10 cellular contexts compared by ENCODE assay signal in the genomic region with DNA sequence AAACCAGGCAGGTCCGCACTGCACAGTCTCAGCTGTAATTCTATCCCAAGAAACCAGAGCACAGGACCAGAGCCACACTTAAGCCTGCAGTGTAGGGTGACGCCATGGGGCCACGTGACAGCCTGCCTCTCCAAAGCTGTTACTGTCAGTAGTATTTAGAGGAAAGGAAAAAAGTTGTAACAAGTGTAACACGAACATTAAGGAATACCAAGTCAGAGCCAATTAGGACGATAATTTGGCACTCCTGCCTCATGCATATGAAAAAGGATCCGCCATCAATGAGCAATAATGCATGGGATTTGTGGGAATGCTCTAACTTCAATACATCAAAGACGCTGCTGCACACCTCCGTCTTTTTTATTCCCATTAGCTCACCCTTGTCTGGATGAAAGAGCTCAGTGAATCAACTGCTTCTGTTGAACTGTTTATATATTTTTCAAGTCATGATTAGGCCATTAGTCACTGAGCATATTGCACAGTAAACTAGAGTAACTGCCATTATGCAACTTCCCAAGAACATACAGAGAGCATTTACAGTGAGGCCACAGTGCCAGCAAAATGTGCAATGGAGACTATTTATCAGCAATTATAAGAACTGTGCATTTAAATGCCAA.
DNase-seq lines count a peak whose midpoint lies in the region; ATAC-seq and TF ChIP-seq lines count a peak whose summit lies in the region.
"Had no signal": no experiment of that assay in that cellular context is flagged by ENCODE, and none has a peak within 500 bp of the region (broad histone marks: within the 10 kb centered on the region; RNA-seq: fewer than 3 reads in every experiment).

No MANE protein-coding gene starts in this region.

- TF ChIP-seq CTCF in HL-60 (IDR thresholded peaks at IDR 0.05; ENCODE audit: insufficient read depth, low read length) (no peak), WTC11 (IDR thresholded peaks at IDR 0.05) (no peak), kidney epithelial cell (IDR thresholded peaks at IDR 0.05; ENCODE audit: insufficient read depth, low read length, poor library complexity, severe bottlenecking) (no peak)

- H3K4me3 ChIP-seq in HL-60 (replicated peaks; ENCODE audit: insufficient read depth, low read length) (no peak overlapping the region), kidney epithelial cell (ENCODE audit: low read depth, low read length) (no peak overlapping the region)
- H3K4me3 ChIP-seq: GM23338 had no signal

- H3K4me1 Mint-ChIP-seq in WTC11: peaks cover 5% of the 10 kb centered on the region
- peaks cover 12% of the 10 kb centered on the region for H3K4me1 Mint-ChIP-seq in activated naive CD4-positive, alpha-beta T cell treated with anti-CD3 and anti-CD28 coated beads, Interleukin-2, amount 10 ng/mL, durations not matched to agents 7 days and 5 days

- H3K27ac ChIP-seq in HL-60 (replicated peaks): peak overlapping the region; percentile 67

- CTCF ChIA-PET in WTC11 (lab: Charles Lee): interaction anchor here (1.4 kb wide), 1 partner anchor 82 kb away, joined by 5 read pairs; no protein-coding TSS in a partner anchor
- CTCF ChIA-PET in activated naive CD4-positive, alpha-beta T cell treated with anti-CD3 and anti-CD28 coated beads, Interleukin-2, amount 10 ng/mL, durations not matched to agents 7 days and 5 days (lab: Charles Lee): interaction anchor here (1.1 to 1.2 kb wide), 2 partner anchors 17 to 30 kb away, joined by 3 to 5 read pairs; no protein-coding TSS in a partner anchor

- no peaks in the 10 kb centered on the region for H3K9me3 Mint-ChIP-seq in WTC11
- no peaks in the 10 kb centered on the region for H3K9me3 Mint-ChIP-seq in activated naive CD4-positive, alpha-beta T cell treated with anti-CD3 and anti-CD28 coated beads, Interleukin-2, amount 10 ng/mL, durations not matched to agents 7 days and 5 days
- H3K9me3 Mint-ChIP-seq: GM23338 had no signal

- no peaks in the 10 kb centered on the region for H3K36me3 Mint-ChIP-seq in WTC11
- H3K36me3 Mint-ChIP-seq in activated naive CD4-positive, alpha-beta T cell treated with anti-CD3 and anti-CD28 coated beads, Interleukin-2, amount 10 ng/mL, durations not matched to agents 7 days and 5 days: peaks cover 8% of the 10 kb centered on the region

- peak; percentile 72 for DNase-seq in ACHN
- peak; percentile 67 to 81 for DNase-seq in HL-60 (ENCODE audit: low read depth in 1 of 2, low spot score in 1 of 2)
- DNase-seq in WTC11 (ENCODE audit: low spot score): no peak
- DNase-seq in kidney epithelial cell (ENCODE audit: low read depth): peak; percentile 87
- DNase-seq in activated naive CD4-positive, alpha-beta T cell treated with anti-CD3 and anti-CD28 coated beads, Interleukin-2, amount 10 ng/mL, durations not matched to agents 7 days and 5 days: no peak
- no peak for DNase-seq in T-helper 1 cell
- DNase-seq: NCI-H2029 treated with DMSO at 0.1 percent for 48 hours had no signal

- no peak overlapping the region for H3K4me3 Mint-ChIP-seq in WTC11
- H3K4me3 Mint-ChIP-seq in activated naive CD4-positive, alpha-beta T cell treated with anti-CD3 and anti-CD28 coated beads, Interleukin-2, amount 10 ng/mL, durations not matched to agents 7 days and 5 days: no peak overlapping the region
- H3K4me3 Mint-ChIP-seq: GM23338 had no signal

- in situ Hi-C loops in ACHN (cut with HindIII; ENCODE audit: low pct_ligation_motif_present, low pct_unique_long_range_greater_than_20kb, low sequenced_read_pairs): no loop called here

- no peak for ATAC-seq in WTC11
- ATAC-seq in HG03439 (IDR thresholded peaks at IDR 0.05; ENCODE audit: unreplicated experiment): no peak
- no peak for ATAC-seq in HG03469 (IDR thresholded peaks at IDR 0.05; ENCODE audit: unreplicated experiment)
- ATAC-seq: GM23338 had no signal

- no peak overlapping the region for H3K27ac Mint-ChIP-seq in WTC11
- no peak overlapping the region for H3K27ac Mint-ChIP-seq in activated naive CD4-positive, alpha-beta T cell treated with anti-CD3 and anti-CD28 coated beads, Interleukin-2, amount 10 ng/mL, durations not matched to agents 7 days and 5 days
- H3K27ac Mint-ChIP-seq: GM23338 had no signal

- H3K36me3 ChIP-seq in kidney epithelial cell (ENCODE audit: control insufficient read depth, insufficient read depth, low read length): no peaks in the 10 kb centered on the region

- H3K27me3 Mint-ChIP-seq in WTC11 (ENCODE audit: low read depth): no peaks in the 10 kb centered on the region
- no peaks in the 10 kb centered on the region for H3K27me3 Mint-ChIP-seq in activated naive CD4-positive, alpha-beta T cell treated with anti-CD3 and anti-CD28 coated beads, Interleukin-2, amount 10 ng/mL, durations not matched to agents 7 days and 5 days

- POLR2A ChIA-PET in WTC11 (lab: Charles Lee): no interaction called here

- no peaks in the 10 kb centered on the region for H3K27me3 ChIP-seq in HL-60 (ENCODE audit: insufficient read depth, poor library complexity, severe bottlenecking)
- no peaks in the 10 kb centered on the region for H3K27me3 ChIP-seq in kidney epithelial cell (ENCODE audit: control insufficient read depth, insufficient read depth, low read length)

TF ChIP-seq in WTC11, 78 proteins besides CTCF, POLR2A, EP300 and RAD21:
- TF ChIP-seq GABPB1 (CRISPR knock-in tag; IDR thresholded peaks at IDR 0.05): peak; percentile 79; the same call in 1 of the 2 replicates
- no peak for TF ChIP-seq SMAD4 (CRISPR knock-in tag; IDR thresholded peaks at IDR 0.05)

Comparison
In these comparisons a context has a peak if more than half of its experiments do, and no peak if none do; other contexts are left out.
1. DNase-seq: peak in ACHN (single experiment), HL-60 (2 of 2) and kidney epithelial cell (single experiment); none in WTC11 (single experiment), activated naive CD4-positive, alpha-beta T cell treated with anti-CD3 and anti-CD28 coated beads, Interleukin-2, amount 10 ng/mL, durations not matched to agents 7 days and 5 days (single experiment) and T-helper 1 cell (0 of 5).